ENCODE assay signal across 7 cellular contexts in genomic region chr3:128994581-128995161, GRCh38. TPM values are rescaled to one million over a fixed set of nuclear protein-coding genes. Genes with fewer than 3 reads are reported as not detected.
DNase-seq lines count a peak whose midpoint lies in the region; TF ChIP-seq lines count a peak whose summit lies in the region.

No MANE protein-coding gene starts in this region.

- H3K79me2 ChIP-seq in Karpas-422 (ENCODE audit: low read length): no peaks in the 10 kb centered on the region
- no peaks in the 10 kb centered on the region for H3K79me2 ChIP-seq in mammary epithelial cell (ENCODE audit: insufficient read depth, low read length)

- no peak overlapping the region for H3K27ac ChIP-seq in Karpas-422 (ENCODE audit: low read length)
- H3K27ac ChIP-seq in mammary epithelial cell (ENCODE audit: insufficient read depth, low read depth, low read length): no peak overlapping the region

- H3K36me3 ChIP-seq in ES-I3 (ENCODE audit: insufficient read depth, low read length) (no peaks in the 10 kb centered on the region), Karpas-422 (ENCODE audit: insufficient read depth, low read length) (no peaks in the 10 kb centered on the region), mammary epithelial cell (ENCODE audit: insufficient read depth, low read length) (no peaks in the 10 kb centered on the region), neuron (ENCODE audit: insufficient read depth, low read length) (peaks cover 2% of the 10 kb centered on the region)

- CTCF ChIA-PET in mammary epithelial cell (lab: Charles Lee; ENCODE audit: low non-redundant PET): interaction anchor here (0.7 kb wide), 1 partner anchor 59 kb away, joined by 4 read pairs; no protein-coding TSS in a partner anchor

- no TSS peak for BruUV-seq in mammary epithelial cell (replicated peaks; lab: Mats Ljungman, UMichigan)

- no peaks in the 10 kb centered on the region for H3K9me2 ChIP-seq in Karpas-422 (replicated peaks; ENCODE audit: insufficient read depth, low read length)

- 94% methylated on average over 3 of the region's 14 CpGs for WGBS in mammary epithelial cell (ENCODE audit: low coverage, missing lambda C conversion rate)

- intact Hi-C loops in mammary epithelial cell (cut with micrococcal nuclease): no loop called here

- H3K9me3 ChIP-seq in ES-I3 (ENCODE audit: control insufficient read depth, insufficient read depth, low read length): no peaks in the 10 kb centered on the region
- H3K9me3 ChIP-seq in Karpas-422 (ENCODE audit: low read length): no peaks in the 10 kb centered on the region
- H3K9me3 ChIP-seq in mammary epithelial cell (replicated peaks; ENCODE audit: insufficient read depth, low read length): no peaks in the 10 kb centered on the region
- H3K9me3 ChIP-seq in neuron (ENCODE audit: low read length): no peaks in the 10 kb centered on the region

- H3K4me2 ChIP-seq in Karpas-422 (ENCODE audit: low read depth, low read length, poor library complexity, severe bottlenecking) (peak overlapping the region; percentile 53), mammary epithelial cell (ENCODE audit: insufficient read depth, low read depth, low read length) (no peak overlapping the region)

- H3K4me1 ChIP-seq in ES-I3 (ENCODE audit: insufficient read depth, low read length): peaks cover 16% of the 10 kb centered on the region; the same call in 1 of the 2 replicates
- peaks cover 8% of the 10 kb centered on the region for H3K4me1 ChIP-seq in Karpas-422 (ENCODE audit: low read length)
- H3K4me1 ChIP-seq in mammary epithelial cell (ENCODE audit: insufficient read depth, low read length): peaks cover 14% of the 10 kb centered on the region
- H3K4me1 ChIP-seq in neuron (ENCODE audit: insufficient read depth, low read length): peaks cover 58% of the 10 kb centered on the region

- TF ChIP-seq CTCF in mammary epithelial cell (conservative IDR thresholded peaks at IDR 0.05 in 1 of 2, IDR thresholded peaks at IDR 0.05 in 1 of 2; ENCODE audit: extremely low read depth in 1 of 2, insufficient read depth in 1 of 2, low read depth in 1 of 2, low read length in 2 of 2): no peak

- H3K27me3 ChIP-seq in Karpas-422 (ENCODE audit: low read length) (no peaks in the 10 kb centered on the region; the same call in 1 of the 2 replicates), mammary epithelial cell (ENCODE audit: insufficient read depth, low read length) (no peaks in the 10 kb centered on the region), neuron (ENCODE audit: insufficient read depth, low read length) (no peaks in the 10 kb centered on the region)

- H3K4me3 ChIP-seq in Karpas-422 (ENCODE audit: low read length) (no peak overlapping the region), mammary epithelial cell (replicated peaks in 1 of 3; ENCODE audit: insufficient read depth in 1 of 3, low read depth in 2 of 3, low read length in 3 of 3) (no peak overlapping the region), neuron (ENCODE audit: low read length) (peak overlapping the region; percentile 55)

- no peak overlapping the region for H2AFZ ChIP-seq in Karpas-422 (ENCODE audit: low read length)
- H2AFZ ChIP-seq in mammary epithelial cell (ENCODE audit: low read depth, low read length): peak overlapping the region; percentile 91
- H2AFZ ChIP-seq in neuron (ENCODE audit: low read depth, low read length): no peak overlapping the region

- dilution Hi-C loops in mammary epithelial cell (cut with HindIII; ENCODE audit: low sequenced_read_pairs): loop anchor here (5.0 kb wide), 2 partner anchors 82 to 83 kb away; no protein-coding TSS in a partner anchor

- in situ Hi-C loops in mammary epithelial cell (cut with MboI; ENCODE audit: low sequenced_read_pairs in 2 of 2): no loop called here

- DNase-seq in Karpas-422 (no peak), mammary epithelial cell (no peak), occipital lobe (lab: John Stamatoyannopoulos, UW) (no peak), COR-L47 (lab: John Stamatoyannopoulos, UW) (no peak), RKO (ENCODE audit: low spot score) (no peak)

- H3K9ac ChIP-seq in ES-I3 (ENCODE audit: low read depth, low read length): peak overlapping the region; percentile 51; the same call in 1 of the 2 replicates
- no peak overlapping the region for H3K9ac ChIP-seq in Karpas-422 (ENCODE audit: low read length)
- H3K9ac ChIP-seq in mammary epithelial cell (ENCODE audit: insufficient read depth, low read length): no peak overlapping the region

- H4K20me1 ChIP-seq in Karpas-422 (ENCODE audit: insufficient read depth, low read depth, low read length) (no peaks in the 10 kb centered on the region), mammary epithelial cell (ENCODE audit: insufficient read depth, low read length) (no peaks in the 10 kb centered on the region)

RNA-seq across cellular contexts. Expression of gene CFAP92, which starts 0.8 kb away (rescaled TPM):
- total RNA-seq in Karpas-422 (2014; rRNA removed; shearing (Covaris generic); ENCODE audit: low replicate concordance): not detected in 2 replicates
- total RNA-seq in mammary epithelial cell (1 to 10 TPM in 1 of 2 donors, under 1 TPM in 1; 0.83 to 1.0 TPM), occipital lobe (2.2 TPM)
- polyA plus RNA-seq in mammary epithelial cell: 0.29 TPM
- 3.5 TPM for polyA minus RNA-seq in mammary epithelial cell

RNA-seq across cellular contexts. Expression of gene EFCC1, which starts 6.4 kb away (rescaled TPM):
- total RNA-seq in Karpas-422 (2014; rRNA removed; shearing (Covaris generic); ENCODE audit: low replicate concordance): not detected in 2 replicates
- under 1 TPM in 1 of 2 donors, not detected in 1; under 0.01 TPM for total RNA-seq in mammary epithelial cell
- polyA plus RNA-seq in mammary epithelial cell: not detected
- not detected for polyA minus RNA-seq in mammary epithelial cell
- 0.94 TPM for total RNA-seq in occipital lobe
